Comparison of ENCODE assay signal across 13 cellular contexts in the genomic region with DNA sequence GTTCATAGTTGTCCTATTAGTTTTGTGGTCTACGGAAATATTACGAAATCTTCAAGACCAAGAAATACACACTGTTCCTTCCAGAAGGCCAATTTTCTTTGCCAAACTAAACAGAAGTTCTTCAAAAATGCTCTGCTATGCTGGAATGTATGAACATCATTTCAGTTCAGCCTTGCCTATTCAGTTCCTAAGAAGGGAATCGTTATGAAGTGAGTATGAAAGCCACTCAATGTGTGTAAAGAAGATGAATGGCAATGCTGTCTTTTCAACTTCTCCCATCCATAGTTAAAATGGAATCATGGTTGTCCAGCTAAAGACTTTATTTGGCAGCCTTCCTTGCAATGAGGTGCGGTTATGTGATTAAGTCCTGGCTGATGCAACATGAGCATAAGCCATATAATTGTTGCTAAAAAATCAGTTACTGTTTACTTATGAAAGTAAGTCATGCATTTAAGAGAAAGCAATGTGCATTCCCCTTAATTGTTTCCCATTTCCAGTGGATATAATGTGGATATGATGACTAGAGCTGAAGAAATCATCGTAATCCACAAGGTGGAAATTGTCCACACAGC.
A peak's percentile ranks its signal among the peaks of the same experiment; 100 is the strongest.
DNase-seq lines count a peak whose midpoint lies in the region; ATAC-seq and TF ChIP-seq lines count a peak whose summit lies in the region.
"Had no signal": no experiment of that assay in that cellular context is flagged by ENCODE, and none has a peak within 500 bp of the region (broad histone marks: within the 10 kb centered on the region; RNA-seq: fewer than 3 reads in every experiment).

No MANE protein-coding gene starts in this region.

- 51% methylated on average over 5 of the region's 5 CpGs for WGBS in right cardiac atrium

- H3K4me3 Mint-ChIP-seq in type B pancreatic cell, result no peak overlapping the region
- H3K4me3 Mint-ChIP-seq: endodermal cell had no signal

- intact Hi-C loops in right cardiac atrium (cut with DNase I), result no loop called here

- H3K9me3 Mint-ChIP-seq in type B pancreatic cell, result no peaks in the 10 kb centered on the region
- H3K9me3 Mint-ChIP-seq: endodermal cell had no signal

- H3K36me3 ChIP-seq in brain microvascular endothelial cell (replicated peaks), result no peaks in the 10 kb centered on the region

- no peak overlapping the region for H3K27ac Mint-ChIP-seq in type B pancreatic cell
- H3K27ac Mint-ChIP-seq: endodermal cell had no signal

- ATAC-seq in right cardiac atrium (peak; percentile 88 to 96), GM19467 (IDR thresholded peaks at IDR 0.05; ENCODE audit: unreplicated experiment) (no peak), GM18502 (IDR thresholded peaks at IDR 0.05; ENCODE audit: poor library complexity, unreplicated experiment) (no peak)
- ATAC-seq: left lobe of liver had no signal

- H3K9me3 ChIP-seq in right cardiac atrium (ENCODE audit: control insufficient read depth, low read length), result no peaks in the 10 kb centered on the region

- H3K27ac ChIP-seq in brain microvascular endothelial cell, result peak overlapping the region; percentile 12
- peak overlapping the region; percentile 76 for H3K27ac ChIP-seq in right cardiac atrium (ENCODE audit: low read length)
- H3K27ac ChIP-seq: VCaP had no signal

- in situ Hi-C loops in brain microvascular endothelial cell (cut with HindIII; ENCODE audit: low pct_ligation_motif_present, low sequenced_read_pairs), result no loop called here

- no peaks in the 10 kb centered on the region for H3K4me1 ChIP-seq in right cardiac atrium (ENCODE audit: control insufficient read depth, insufficient read depth, low read length)

- DNase-seq in HS-27A (ENCODE audit: low read depth), result peak; percentile 33
- peak; percentile 41 for DNase-seq in brain microvascular endothelial cell
- DNase-seq in right cardiac atrium, result no peak
- peak; percentile 86 for DNase-seq in stromal cell of bone marrow (ENCODE audit: low read depth)
- DNase-seq in KG1 (lab: John Stamatoyannopoulos, UW), result no peak
- no peak for DNase-seq in type B pancreatic cell (ENCODE audit: extremely low spot score, unreplicated experiment)
- DNase-seq: activated effector memory CD4-positive, alpha-beta T cell treated with Interleukin-2 at 50 U/mL for 16 hours; endodermal cell; retina had no signal

- H3K4me3 ChIP-seq in brain microvascular endothelial cell (ENCODE audit: low read depth, low read length), result no peak overlapping the region
- H3K4me3 ChIP-seq in right cardiac atrium (ENCODE audit: low read length), result no peak overlapping the region

- H3K27me3 Mint-ChIP-seq in type B pancreatic cell, result no peaks in the 10 kb centered on the region

- no peaks in the 10 kb centered on the region for H3K27me3 ChIP-seq in brain microvascular endothelial cell (replicated peaks)
- H3K27me3 ChIP-seq in right cardiac atrium (ENCODE audit: control insufficient read depth, insufficient read depth), result no peaks in the 10 kb centered on the region

- TF ChIP-seq CTCF in brain microvascular endothelial cell (IDR thresholded peaks at IDR 0.05; ENCODE audit: low read depth, low read length, missing control alignments), result no peak
- TF ChIP-seq CTCF in type B pancreatic cell (conservative IDR thresholded peaks at IDR 0.05), result no peak

- H3K4me1 Mint-ChIP-seq in type B pancreatic cell (ENCODE audit: unreplicated experiment), result no peaks in the 10 kb centered on the region
- H3K4me1 Mint-ChIP-seq: endodermal cell had no signal

- H3K36me3 Mint-ChIP-seq in type B pancreatic cell, result no peaks in the 10 kb centered on the region

Comparison
In these comparisons a context has a peak if more than half of its experiments do, and no peak if none do; other contexts are left out.
1. DNase-seq: peak in HS-27A (single experiment), brain microvascular endothelial cell (single experiment) and stromal cell of bone marrow (single experiment); none in right cardiac atrium (0 of 3), KG1 (single experiment) and type B pancreatic cell (single experiment).
2. ATAC-seq: peak in right cardiac atrium (2 of 2); none in GM19467 (single experiment) and GM18502 (single experiment).